In the genomic region with DNA sequence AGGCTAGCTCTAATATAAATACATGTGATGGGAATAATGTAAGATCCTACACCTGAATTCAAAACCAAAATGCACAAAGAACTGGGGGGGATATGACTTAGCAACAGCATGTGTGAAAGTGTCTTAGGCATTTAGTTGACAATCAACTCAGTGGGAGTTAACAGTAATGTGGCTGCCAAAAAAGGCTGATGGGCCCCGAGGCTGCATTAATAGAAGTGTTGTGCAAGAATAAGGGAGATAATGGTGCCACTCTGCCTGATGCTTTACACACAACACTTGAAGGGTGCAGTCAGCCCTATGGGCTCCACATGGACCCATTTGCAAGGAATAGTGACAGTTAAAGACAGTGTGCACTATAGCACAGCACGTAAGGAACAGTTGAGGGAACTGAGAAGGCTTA, we compare ENCODE assay signal across 22 cellular contexts.
"Had no signal": no experiment of that assay in that cellular context is flagged by ENCODE, and none has a peak within 500 bp of the region (broad histone marks: within the 10 kb centered on the region; RNA-seq: fewer than 3 reads in every experiment).

No MANE protein-coding gene starts in this region.

- H3K4me1 Mint-ChIP-seq: activated CD4-positive, alpha-beta T cell treated with anti-CD3 and anti-CD28 coated beads, Interleukin-2, amount 10 ng/mL, durations not matched to agents 7 days and 5 days; activated T-helper 17 cell treated with anti-CD3 and anti-CD28 coated beads, Interleukin-2, amount 50 U/mL, for 72 hours; T-cell had no signal

- H3K36me3 Mint-ChIP-seq: activated CD4-positive, alpha-beta memory T cell treated with anti-CD3 and anti-CD28 coated beads for 36 hours; activated naive CD8-positive, alpha-beta T cell; T-cell had no signal

- DNase-seq: activated CD4-positive, alpha-beta memory T cell treated with anti-CD3 and anti-CD28 coated beads for 36 hours; activated CD4-positive, alpha-beta T cell treated with anti-CD3 and anti-CD28 coated beads, Interleukin-2, amount 10 ng/mL, durations not matched to agents 7 days and 5 days; activated CD4-positive, CD25-positive, alpha-beta regulatory T cell; activated CD8-positive, alpha-beta memory T cell treated with anti-CD3 and anti-CD28 coated beads for 24 hours; activated gamma-delta T cell; activated naive CD4-positive, alpha-beta T cell treated with anti-CD3 and anti-CD28 coated beads for 36 hours; activated T-cell treated with anti-CD3 and anti-CD28 coated beads, Interleukin-2, amount 50 U/mL, for 4 hours; brain microvascular endothelial cell; cerebellar nuclear complex; MG63; MV-4-11; NCI-H1092 treated with DMSO at 0.1 percent for 48 hours; NCI-H1436 treated with DMSO at 0.1 percent for 48 hours; NCI-H1930; NCI-H446 treated with DMSO at 0.1 percent for 48 hours; NCI-H526; SHP77 treated with DMSO at 0.1 percent for 48 hours; T-cell; T-helper 2 cell; T1000 had no signal

- H3K4me3 Mint-ChIP-seq: activated CD4-positive, alpha-beta memory T cell treated with anti-CD3 and anti-CD28 coated beads for 36 hours; activated CD4-positive, alpha-beta T cell treated with anti-CD3 and anti-CD28 coated beads, Interleukin-2, amount 10 ng/mL, durations not matched to agents 7 days and 5 days; activated naive CD4-positive, alpha-beta T cell treated with anti-CD3 and anti-CD28 coated beads for 36 hours; activated naive CD8-positive, alpha-beta T cell; activated T-cell treated with anti-CD3 and anti-CD28 coated beads, Interleukin-2, amount 50 U/mL, for 4 hours; activated T-helper 17 cell treated with anti-CD3 and anti-CD28 coated beads, Interleukin-2, amount 50 U/mL, for 72 hours; T-cell had no signal

- H3K9me3 Mint-ChIP-seq: activated CD4-positive, alpha-beta memory T cell treated with anti-CD3 and anti-CD28 coated beads for 36 hours; activated CD4-positive, alpha-beta T cell treated with anti-CD3 and anti-CD28 coated beads, Interleukin-2, amount 10 ng/mL, durations not matched to agents 7 days and 5 days; activated T-cell treated with anti-CD3 and anti-CD28 coated beads, Interleukin-2, amount 50 U/mL, for 4 hours; activated T-helper 17 cell treated with anti-CD3 and anti-CD28 coated beads, Interleukin-2, amount 50 U/mL, for 72 hours; T-cell had no signal

- H3K27ac Mint-ChIP-seq: activated CD4-positive, alpha-beta memory T cell treated with anti-CD3 and anti-CD28 coated beads for 36 hours; activated CD4-positive, alpha-beta T cell treated with anti-CD3 and anti-CD28 coated beads, Interleukin-2, amount 10 ng/mL, durations not matched to agents 7 days and 5 days; activated naive CD4-positive, alpha-beta T cell treated with anti-CD3 and anti-CD28 coated beads for 36 hours; activated naive CD8-positive, alpha-beta T cell; activated T-helper 17 cell treated with anti-CD3 and anti-CD28 coated beads, Interleukin-2, amount 50 U/mL, for 72 hours; T-cell had no signal

- H3K27me3 Mint-ChIP-seq: activated CD4-positive, alpha-beta memory T cell treated with anti-CD3 and anti-CD28 coated beads for 36 hours; activated CD4-positive, alpha-beta T cell treated with anti-CD3 and anti-CD28 coated beads, Interleukin-2, amount 10 ng/mL, durations not matched to agents 7 days and 5 days; activated naive CD8-positive, alpha-beta T cell; activated T-helper 17 cell treated with anti-CD3 and anti-CD28 coated beads, Interleukin-2, amount 50 U/mL, for 72 hours; T-cell had no signal

- ATAC-seq: activated T-cell treated with anti-CD3 and anti-CD28 coated beads, Interleukin-2, amount 50 U/mL, for 4 hours; activated T-helper 17 cell treated with anti-CD3 and anti-CD28 coated beads, Interleukin-2, amount 50 U/mL, for 72 hours; T-cell had no signal
